ENCODE assay signal across 1 cellular context in the genomic region with DNA sequence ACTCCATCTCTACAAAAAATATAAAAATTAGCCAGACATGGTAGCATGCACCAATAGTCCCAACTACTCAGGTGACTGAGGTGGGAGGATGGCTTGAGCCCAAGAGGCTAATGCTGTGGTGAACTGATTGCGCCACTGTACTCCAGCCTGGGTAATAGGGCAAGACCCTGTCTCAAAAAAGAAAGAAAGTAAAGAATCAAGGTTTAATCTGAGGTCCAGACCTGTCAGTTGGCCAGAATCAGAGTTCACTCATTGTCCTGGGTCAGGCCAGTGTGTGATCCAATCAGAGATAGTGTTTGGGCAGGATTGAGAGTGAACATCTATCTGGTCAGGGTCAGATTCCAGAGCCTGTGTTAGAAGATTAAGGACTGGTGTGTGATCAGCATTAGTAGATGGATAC.
TF ChIP-seq lines count a peak whose summit lies in the region.

No MANE protein-coding gene starts in this region.

TF ChIP-seq in HepG2, 621 proteins besides CTCF, POLR2A, EP300 and RAD21 (continues in another document):
- TF ChIP-seq ATF1 (CRISPR knock-in tag; IDR thresholded peaks at IDR 0.05) (0 out of 2 replicates have a peak, but pooled peaks have one; percentile 31), TEAD3 (CRISPR knock-in tag; optimal IDR thresholded peaks at IDR 0.05; ENCODE audit: borderline replicate concordance) (peak; percentile 21), MIXL1 (CRISPR knock-in tag; IDR thresholded peaks at IDR 0.05) (0 out of 2 replicates have a peak, but pooled peaks have one; percentile 28), SALL1 (CRISPR knock-in tag; IDR thresholded peaks at IDR 0.05) (peak; percentile 34; the same call in 1 of the 2 replicates), MEIS2 (CRISPR knock-in tag; IDR thresholded peaks at IDR 0.05) (0 out of 2 replicates have a peak, but pooled peaks have one; percentile 26), ZFP36L1 (CRISPR knock-in tag; IDR thresholded peaks at IDR 0.05) (no peak), HNF4A (CRISPR knock-in tag; IDR thresholded peaks at IDR 0.05) (peak; percentile 82), NR2C2 (CRISPR knock-in tag; IDR thresholded peaks at IDR 0.05; ENCODE audit: borderline replicate concordance) (peak; percentile 36; the same call in 1 of the 2 replicates), MLLT10 (CRISPR knock-in tag; IDR thresholded peaks at IDR 0.05) (no peak), TBX2 (CRISPR knock-in tag; IDR thresholded peaks at IDR 0.05; ENCODE audit: borderline replicate concordance) (no peak; the same call in 1 of the 2 replicates), JUN (CRISPR knock-in tag; IDR thresholded peaks at IDR 0.05) (no peak), HNF4G (IDR thresholded peaks at IDR 0.05; ENCODE audit: borderline replicate concordance, low read depth, low read length) (peak; percentile 58; the same call in 1 of the 2 replicates), HNF4G (CRISPR knock-in tag; IDR thresholded peaks at IDR 0.05; ENCODE audit: borderline replicate concordance, low read depth) (no peak), SP5 (CRISPR knock-in tag; IDR thresholded peaks at IDR 0.05; ENCODE audit: borderline replicate concordance, low read depth) (no peak), ZNF513 (CRISPR knock-in tag; conservative IDR thresholded peaks at IDR 0.05) (no peak), SOX13 (IDR thresholded peaks at IDR 0.05) (no peak), SOX13 (CRISPR knock-in tag; conservative IDR thresholded peaks at IDR 0.05 in 1 of 2, IDR thresholded peaks at IDR 0.05 in 1 of 2) (peak in 1 of 2 experiments; percentile 51; a peak in 2 of 4 replicates), TOE1 (CRISPR knock-in tag; IDR thresholded peaks at IDR 0.05) (no peak), KMT2A (CRISPR knock-in tag; IDR thresholded peaks at IDR 0.05) (no peak), ZNF44 (CRISPR knock-in tag; IDR thresholded peaks at IDR 0.05) (peak; percentile 93; the same call in 1 of the 2 replicates), KDM6A (CRISPR knock-in tag; IDR thresholded peaks at IDR 0.05; ENCODE audit: low read depth) (no peak), PAXIP1 (CRISPR knock-in tag; conservative IDR thresholded peaks at IDR 0.05) (peak; percentile 32; the same call in 1 of the 2 replicates), SOX6 (IDR thresholded peaks at IDR 0.05) (no peak), SOX6 (CRISPR knock-in tag; IDR thresholded peaks at IDR 0.05) (peak; percentile 69), KLF15 (CRISPR knock-in tag; IDR thresholded peaks at IDR 0.05; ENCODE audit: borderline replicate concordance) (no peak), PHF21A (CRISPR knock-in tag; IDR thresholded peaks at IDR 0.05) (peak; percentile 74), ONECUT2 (CRISPR knock-in tag; IDR thresholded peaks at IDR 0.05) (0 out of 2 replicates have a peak, but pooled peaks have one; percentile 3), CBX2 (IDR thresholded peaks at IDR 0.05; ENCODE audit: low read depth, low read length) (no peak), CBX2 (CRISPR knock-in tag; IDR thresholded peaks at IDR 0.05; ENCODE audit: low read depth) (no peak), CREB1 (IDR thresholded peaks at IDR 0.05) (no peak), CREB1 (CRISPR knock-in tag; IDR thresholded peaks at IDR 0.05) (no peak), CEBPG (CRISPR knock-in tag; IDR thresholded peaks at IDR 0.05) (peak; percentile 83), MIER2 (CRISPR knock-in tag; IDR thresholded peaks at IDR 0.05) (no peak), NFYC (CRISPR knock-in tag; IDR thresholded peaks at IDR 0.05) (0 out of 2 replicates have a peak, but pooled peaks have one; percentile 18), ZNF792 (CRISPR knock-in tag; IDR thresholded peaks at IDR 0.05) (peak; percentile 85), TRAFD1 (CRISPR knock-in tag; IDR thresholded peaks at IDR 0.05; ENCODE audit: borderline replicate concordance) (no peak), PPARG (CRISPR knock-in tag; conservative IDR thresholded peaks at IDR 0.05) (peak; percentile 49; the same call in 1 of the 2 replicates), JUND (CRISPR knock-in tag; IDR thresholded peaks at IDR 0.05) (peak; percentile 43; the same call in 1 of the 2 replicates), NFE2 (CRISPR knock-in tag; IDR thresholded peaks at IDR 0.05) (no peak), FOXA1 (IDR thresholded peaks at IDR 0.05) (no peak), FOXA1 (CRISPR knock-in tag; IDR thresholded peaks at IDR 0.05) (no peak), GTF2F1 (IDR thresholded peaks at IDR 0.05; ENCODE audit: low read length) (no peak), ZSCAN5A (CRISPR knock-in tag; IDR thresholded peaks at IDR 0.05; ENCODE audit: borderline replicate concordance) (0 out of 2 replicates have a peak, but pooled peaks have one; percentile 11), ARNT (IDR thresholded peaks at IDR 0.05) (no peak), NFRKB (IDR thresholded peaks at IDR 0.05) (no peak), ZNF264 (CRISPR knock-in tag; IDR thresholded peaks at IDR 0.05) (0 out of 2 replicates have a peak, but pooled peaks have one; percentile 26), HNRNPH1 (optimal IDR thresholded peaks at IDR 0.05; ENCODE audit: low read depth, low read length) (no peak), AKNA (CRISPR knock-in tag; IDR thresholded peaks at IDR 0.05; ENCODE audit: borderline replicate concordance) (no peak)
- TF ChIP-seq, protein P1, sequence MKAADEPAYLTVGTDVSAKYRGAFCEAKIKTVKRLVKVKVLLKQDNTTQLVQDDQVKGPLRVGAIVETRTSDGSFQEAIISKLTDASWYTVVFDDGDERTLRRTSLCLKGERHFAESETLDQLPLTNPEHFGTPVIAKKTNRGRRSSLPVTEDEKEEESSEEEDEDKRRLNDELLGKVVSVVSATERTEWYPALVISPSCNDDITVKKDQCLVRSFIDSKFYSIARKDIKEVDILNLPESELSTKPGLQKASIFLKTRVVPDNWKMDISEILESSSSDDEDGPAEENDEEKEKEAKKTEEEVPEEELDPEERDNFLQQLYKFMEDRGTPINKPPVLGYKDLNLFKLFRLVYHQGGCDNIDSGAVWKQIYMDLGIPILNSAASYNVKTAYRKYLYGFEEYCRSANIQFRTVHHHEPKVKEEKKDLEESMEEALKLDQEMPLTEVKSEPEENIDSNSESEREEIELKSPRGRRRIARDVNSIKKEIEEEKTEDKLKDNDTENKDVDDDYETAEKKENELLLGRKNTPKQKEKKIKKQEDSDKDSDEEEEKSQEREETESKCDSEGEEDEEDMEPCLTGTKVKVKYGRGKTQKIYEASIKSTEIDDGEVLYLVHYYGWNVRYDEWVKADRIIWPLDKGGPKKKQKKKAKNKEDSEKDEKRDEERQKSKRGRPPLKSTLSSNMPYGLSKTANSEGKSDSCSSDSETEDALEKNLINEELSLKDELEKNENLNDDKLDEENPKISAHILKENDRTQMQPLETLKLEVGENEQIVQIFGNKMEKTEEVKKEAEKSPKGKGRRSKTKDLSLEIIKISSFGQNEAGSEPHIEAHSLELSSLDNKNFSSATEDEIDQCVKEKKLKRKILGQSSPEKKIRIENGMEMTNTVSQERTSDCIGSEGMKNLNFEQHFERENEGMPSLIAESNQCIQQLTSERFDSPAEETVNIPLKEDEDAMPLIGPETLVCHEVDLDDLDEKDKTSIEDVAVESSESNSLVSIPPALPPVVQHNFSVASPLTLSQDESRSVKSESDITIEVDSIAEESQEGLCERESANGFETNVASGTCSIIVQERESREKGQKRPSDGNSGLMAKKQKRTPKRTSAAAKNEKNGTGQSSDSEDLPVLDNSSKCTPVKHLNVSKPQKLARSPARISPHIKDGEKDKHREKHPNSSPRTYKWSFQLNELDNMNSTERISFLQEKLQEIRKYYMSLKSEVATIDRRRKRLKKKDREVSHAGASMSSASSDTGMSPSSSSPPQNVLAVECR (CRISPR knock-in tag; IDR thresholded peaks at IDR 0.05; ENCODE audit: borderline replicate concordance), result peak; percentile 19; the same call in 1 of the 2 replicates
